1 cellular context compared by ENCODE assay signal in the genomic region with DNA sequence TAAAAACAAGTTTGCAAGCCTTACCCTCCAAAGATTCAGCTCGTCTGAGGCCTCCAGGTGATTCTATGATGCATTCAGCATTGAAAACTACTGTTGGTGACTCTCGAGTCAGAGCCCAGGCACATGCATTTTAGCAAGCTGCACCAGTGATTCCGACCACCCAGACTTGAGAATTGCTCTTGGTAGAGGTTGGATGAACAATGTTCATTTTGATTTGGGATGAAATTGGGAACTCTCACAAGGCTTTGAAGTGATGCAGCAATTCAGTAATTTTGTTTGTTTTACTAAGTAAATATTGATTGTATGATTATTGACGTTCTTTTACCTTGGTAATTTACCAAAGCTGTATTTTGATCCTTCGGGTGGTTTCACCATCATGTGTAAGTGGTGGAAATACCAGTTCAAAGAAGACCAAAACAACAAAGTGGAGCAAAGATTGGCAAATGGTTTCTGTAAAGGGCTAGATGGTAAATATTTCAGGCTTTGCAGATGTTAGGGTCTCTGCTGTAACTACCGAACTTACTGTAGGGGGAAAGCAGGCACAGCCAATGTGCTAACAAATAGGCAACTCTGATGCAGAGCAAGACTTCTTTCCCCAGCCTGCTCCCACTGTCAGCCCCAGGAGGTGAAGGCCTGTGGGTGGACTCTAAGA.
TF ChIP-seq lines count a peak whose summit lies in the region.

No MANE protein-coding gene starts in this region.

TF ChIP-seq in HepG2, 621 proteins besides CTCF, POLR2A, EP300 and RAD21 (continued from another document and continues in another):
- TF ChIP-seq, protein P1, sequence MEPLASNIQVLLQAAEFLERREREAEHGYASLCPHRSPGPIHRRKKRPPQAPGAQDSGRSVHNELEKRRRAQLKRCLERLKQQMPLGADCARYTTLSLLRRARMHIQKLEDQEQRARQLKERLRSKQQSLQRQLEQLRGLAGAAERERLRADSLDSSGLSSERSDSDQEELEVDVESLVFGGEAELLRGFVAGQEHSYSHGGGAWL (CRISPR knock-in tag; IDR thresholded peaks at IDR 0.05), result no peak
- TF ChIP-seq, protein P2, sequence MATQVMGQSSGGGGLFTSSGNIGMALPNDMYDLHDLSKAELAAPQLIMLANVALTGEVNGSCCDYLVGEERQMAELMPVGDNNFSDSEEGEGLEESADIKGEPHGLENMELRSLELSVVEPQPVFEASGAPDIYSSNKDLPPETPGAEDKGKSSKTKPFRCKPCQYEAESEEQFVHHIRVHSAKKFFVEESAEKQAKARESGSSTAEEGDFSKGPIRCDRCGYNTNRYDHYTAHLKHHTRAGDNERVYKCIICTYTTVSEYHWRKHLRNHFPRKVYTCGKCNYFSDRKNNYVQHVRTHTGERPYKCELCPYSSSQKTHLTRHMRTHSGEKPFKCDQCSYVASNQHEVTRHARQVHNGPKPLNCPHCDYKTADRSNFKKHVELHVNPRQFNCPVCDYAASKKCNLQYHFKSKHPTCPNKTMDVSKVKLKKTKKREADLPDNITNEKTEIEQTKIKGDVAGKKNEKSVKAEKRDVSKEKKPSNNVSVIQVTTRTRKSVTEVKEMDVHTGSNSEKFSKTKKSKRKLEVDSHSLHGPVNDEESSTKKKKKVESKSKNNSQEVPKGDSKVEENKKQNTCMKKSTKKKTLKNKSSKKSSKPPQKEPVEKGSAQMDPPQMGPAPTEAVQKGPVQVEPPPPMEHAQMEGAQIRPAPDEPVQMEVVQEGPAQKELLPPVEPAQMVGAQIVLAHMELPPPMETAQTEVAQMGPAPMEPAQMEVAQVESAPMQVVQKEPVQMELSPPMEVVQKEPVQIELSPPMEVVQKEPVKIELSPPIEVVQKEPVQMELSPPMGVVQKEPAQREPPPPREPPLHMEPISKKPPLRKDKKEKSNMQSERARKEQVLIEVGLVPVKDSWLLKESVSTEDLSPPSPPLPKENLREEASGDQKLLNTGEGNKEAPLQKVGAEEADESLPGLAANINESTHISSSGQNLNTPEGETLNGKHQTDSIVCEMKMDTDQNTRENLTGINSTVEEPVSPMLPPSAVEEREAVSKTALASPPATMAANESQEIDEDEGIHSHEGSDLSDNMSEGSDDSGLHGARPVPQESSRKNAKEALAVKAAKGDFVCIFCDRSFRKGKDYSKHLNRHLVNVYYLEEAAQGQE (IDR thresholded peaks at IDR 0.05; ENCODE audit: borderline replicate concordance in 1 of 2, low read depth in 1 of 2, low read length in 2 of 2), result peak in 1 of 2 experiments; percentile 63; a peak in 1 of 4 replicates
- no peak for TF ChIP-seq ZNF619 (CRISPR knock-in tag; IDR thresholded peaks at IDR 0.05)
- TF ChIP-seq SMARCE1 (IDR thresholded peaks at IDR 0.05; ENCODE audit: borderline replicate concordance), result no peak
- TF ChIP-seq SP5 (CRISPR knock-in tag; IDR thresholded peaks at IDR 0.05; ENCODE audit: borderline replicate concordance, low read depth), result peak; percentile 59
- TF ChIP-seq ZNF343 (CRISPR knock-in tag; IDR thresholded peaks at IDR 0.05), result no peak
- TF ChIP-seq TARDBP (CRISPR knock-in tag; IDR thresholded peaks at IDR 0.05), result peak; percentile 75; the same call in 1 of the 2 replicates
- TF ChIP-seq, protein P3, sequence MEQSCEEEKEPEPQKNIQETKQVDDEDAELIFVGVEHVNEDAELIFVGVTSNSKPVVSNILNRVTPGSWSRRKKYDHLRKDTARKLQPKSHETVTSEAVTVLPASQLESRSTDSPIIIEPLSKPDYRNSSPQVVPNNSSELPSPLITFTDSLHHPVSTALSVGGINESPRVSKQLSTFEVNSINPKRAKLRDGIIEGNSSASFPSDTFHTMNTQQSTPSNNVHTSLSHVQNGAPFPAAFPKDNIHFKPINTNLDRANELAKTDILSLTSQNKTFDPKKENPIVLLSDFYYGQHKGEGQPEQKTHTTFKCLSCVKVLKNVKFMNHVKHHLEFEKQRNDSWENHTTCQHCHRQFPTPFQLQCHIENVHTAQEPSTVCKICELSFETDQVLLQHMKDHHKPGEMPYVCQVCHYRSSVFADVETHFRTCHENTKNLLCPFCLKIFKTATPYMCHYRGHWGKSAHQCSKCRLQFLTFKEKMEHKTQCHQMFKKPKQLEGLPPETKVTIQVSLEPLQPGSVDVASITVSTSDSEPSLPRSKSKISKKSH (CRISPR knock-in tag; IDR thresholded peaks at IDR 0.05; ENCODE audit: borderline replicate concordance), result no peak
- no peak for TF ChIP-seq NFRKB (IDR thresholded peaks at IDR 0.05)
- peak; percentile 98 for TF ChIP-seq MIXL1 (CRISPR knock-in tag; IDR thresholded peaks at IDR 0.05)
- peak; percentile 69 for TF ChIP-seq SALL1 (CRISPR knock-in tag; IDR thresholded peaks at IDR 0.05)
- TF ChIP-seq, protein P4, sequence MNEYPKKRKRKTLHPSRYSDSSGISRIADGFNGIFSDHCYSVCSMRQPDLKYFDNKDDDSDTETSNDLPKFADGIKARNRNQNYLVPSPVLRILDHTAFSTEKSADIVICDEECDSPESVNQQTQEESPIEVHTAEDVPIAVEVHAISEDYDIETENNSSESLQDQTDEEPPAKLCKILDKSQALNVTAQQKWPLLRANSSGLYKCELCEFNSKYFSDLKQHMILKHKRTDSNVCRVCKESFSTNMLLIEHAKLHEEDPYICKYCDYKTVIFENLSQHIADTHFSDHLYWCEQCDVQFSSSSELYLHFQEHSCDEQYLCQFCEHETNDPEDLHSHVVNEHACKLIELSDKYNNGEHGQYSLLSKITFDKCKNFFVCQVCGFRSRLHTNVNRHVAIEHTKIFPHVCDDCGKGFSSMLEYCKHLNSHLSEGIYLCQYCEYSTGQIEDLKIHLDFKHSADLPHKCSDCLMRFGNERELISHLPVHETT (CRISPR knock-in tag; conservative IDR thresholded peaks at IDR 0.05), result peak; percentile 38; the same call in 1 of the 2 replicates
- TF ChIP-seq SUZ12 (IDR thresholded peaks at IDR 0.05; ENCODE audit: low read depth, low read length), result no peak
- TF ChIP-seq, protein P5, sequence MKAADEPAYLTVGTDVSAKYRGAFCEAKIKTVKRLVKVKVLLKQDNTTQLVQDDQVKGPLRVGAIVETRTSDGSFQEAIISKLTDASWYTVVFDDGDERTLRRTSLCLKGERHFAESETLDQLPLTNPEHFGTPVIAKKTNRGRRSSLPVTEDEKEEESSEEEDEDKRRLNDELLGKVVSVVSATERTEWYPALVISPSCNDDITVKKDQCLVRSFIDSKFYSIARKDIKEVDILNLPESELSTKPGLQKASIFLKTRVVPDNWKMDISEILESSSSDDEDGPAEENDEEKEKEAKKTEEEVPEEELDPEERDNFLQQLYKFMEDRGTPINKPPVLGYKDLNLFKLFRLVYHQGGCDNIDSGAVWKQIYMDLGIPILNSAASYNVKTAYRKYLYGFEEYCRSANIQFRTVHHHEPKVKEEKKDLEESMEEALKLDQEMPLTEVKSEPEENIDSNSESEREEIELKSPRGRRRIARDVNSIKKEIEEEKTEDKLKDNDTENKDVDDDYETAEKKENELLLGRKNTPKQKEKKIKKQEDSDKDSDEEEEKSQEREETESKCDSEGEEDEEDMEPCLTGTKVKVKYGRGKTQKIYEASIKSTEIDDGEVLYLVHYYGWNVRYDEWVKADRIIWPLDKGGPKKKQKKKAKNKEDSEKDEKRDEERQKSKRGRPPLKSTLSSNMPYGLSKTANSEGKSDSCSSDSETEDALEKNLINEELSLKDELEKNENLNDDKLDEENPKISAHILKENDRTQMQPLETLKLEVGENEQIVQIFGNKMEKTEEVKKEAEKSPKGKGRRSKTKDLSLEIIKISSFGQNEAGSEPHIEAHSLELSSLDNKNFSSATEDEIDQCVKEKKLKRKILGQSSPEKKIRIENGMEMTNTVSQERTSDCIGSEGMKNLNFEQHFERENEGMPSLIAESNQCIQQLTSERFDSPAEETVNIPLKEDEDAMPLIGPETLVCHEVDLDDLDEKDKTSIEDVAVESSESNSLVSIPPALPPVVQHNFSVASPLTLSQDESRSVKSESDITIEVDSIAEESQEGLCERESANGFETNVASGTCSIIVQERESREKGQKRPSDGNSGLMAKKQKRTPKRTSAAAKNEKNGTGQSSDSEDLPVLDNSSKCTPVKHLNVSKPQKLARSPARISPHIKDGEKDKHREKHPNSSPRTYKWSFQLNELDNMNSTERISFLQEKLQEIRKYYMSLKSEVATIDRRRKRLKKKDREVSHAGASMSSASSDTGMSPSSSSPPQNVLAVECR (CRISPR knock-in tag; IDR thresholded peaks at IDR 0.05; ENCODE audit: borderline replicate concordance), result no peak; the same call in 1 of the 2 replicates
- TF ChIP-seq, protein P6, sequence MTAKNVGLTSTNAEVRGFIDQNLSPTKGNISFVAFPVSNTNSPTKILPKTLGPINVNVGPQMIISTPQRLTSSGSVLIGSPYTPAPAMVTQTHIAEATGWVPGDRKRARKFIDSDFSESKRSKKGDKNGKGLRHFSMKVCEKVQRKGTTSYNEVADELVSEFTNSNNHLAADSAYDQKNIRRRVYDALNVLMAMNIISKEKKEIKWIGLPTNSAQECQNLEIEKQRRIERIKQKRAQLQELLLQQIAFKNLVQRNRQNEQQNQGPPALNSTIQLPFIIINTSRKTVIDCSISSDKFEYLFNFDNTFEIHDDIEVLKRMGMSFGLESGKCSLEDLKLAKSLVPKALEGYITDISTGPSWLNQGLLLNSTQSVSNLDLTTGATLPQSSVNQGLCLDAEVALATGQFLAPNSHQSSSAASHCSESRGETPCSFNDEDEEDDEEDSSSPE (CRISPR knock-in tag; IDR thresholded peaks at IDR 0.05), result no peak; the same call in 1 of the 2 replicates
- TF ChIP-seq, protein P7, sequence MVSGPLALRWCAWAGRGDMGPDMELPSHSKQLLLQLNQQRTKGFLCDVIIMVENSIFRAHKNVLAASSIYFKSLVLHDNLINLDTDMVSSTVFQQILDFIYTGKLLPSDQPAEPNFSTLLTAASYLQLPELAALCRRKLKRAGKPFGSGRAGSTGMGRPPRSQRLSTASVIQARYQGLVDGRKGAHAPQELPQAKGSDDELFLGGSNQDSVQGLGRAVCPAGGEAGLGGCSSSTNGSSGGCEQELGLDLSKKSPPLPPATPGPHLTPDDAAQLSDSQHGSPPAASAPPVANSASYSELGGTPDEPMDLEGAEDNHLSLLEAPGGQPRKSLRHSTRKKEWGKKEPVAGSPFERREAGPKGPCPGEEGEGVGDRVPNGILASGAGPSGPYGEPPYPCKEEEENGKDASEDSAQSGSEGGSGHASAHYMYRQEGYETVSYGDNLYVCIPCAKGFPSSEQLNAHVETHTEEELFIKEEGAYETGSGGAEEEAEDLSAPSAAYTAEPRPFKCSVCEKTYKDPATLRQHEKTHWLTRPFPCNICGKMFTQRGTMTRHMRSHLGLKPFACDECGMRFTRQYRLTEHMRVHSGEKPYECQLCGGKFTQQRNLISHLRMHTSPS (CRISPR knock-in tag; IDR thresholded peaks at IDR 0.05; ENCODE audit: low read depth), result 0 out of 2 replicates have a peak, but pooled peaks have one; percentile 35
- no peak for TF ChIP-seq MZF1 (CRISPR knock-in tag; IDR thresholded peaks at IDR 0.05; ENCODE audit: borderline replicate concordance)
- no peak; the same call in 1 of the 2 replicates for TF ChIP-seq KLF15 (CRISPR knock-in tag; IDR thresholded peaks at IDR 0.05; ENCODE audit: borderline replicate concordance)
- no peak for TF ChIP-seq ZNF101 (CRISPR knock-in tag; IDR thresholded peaks at IDR 0.05; ENCODE audit: borderline replicate concordance, low read depth)
- TF ChIP-seq ZIK1 (CRISPR knock-in tag; IDR thresholded peaks at IDR 0.05; ENCODE audit: borderline replicate concordance, low read depth), result no peak
- TF ChIP-seq TCF7 (IDR thresholded peaks at IDR 0.05; ENCODE audit: low read depth), result peak; percentile 99
- TF ChIP-seq ZNF713 (CRISPR knock-in tag; IDR thresholded peaks at IDR 0.05), result no peak
- TF ChIP-seq RFX3 (CRISPR knock-in tag; IDR thresholded peaks at IDR 0.05), result no peak; the same call in 1 of the 2 replicates
- TF ChIP-seq NCOA5 (CRISPR knock-in tag; IDR thresholded peaks at IDR 0.05), result no peak
- TF ChIP-seq ZNF263 (CRISPR knock-in tag; IDR thresholded peaks at IDR 0.05), result no peak
- no peak for TF ChIP-seq KLF11 (CRISPR knock-in tag; IDR thresholded peaks at IDR 0.05)
- TF ChIP-seq, protein P8, sequence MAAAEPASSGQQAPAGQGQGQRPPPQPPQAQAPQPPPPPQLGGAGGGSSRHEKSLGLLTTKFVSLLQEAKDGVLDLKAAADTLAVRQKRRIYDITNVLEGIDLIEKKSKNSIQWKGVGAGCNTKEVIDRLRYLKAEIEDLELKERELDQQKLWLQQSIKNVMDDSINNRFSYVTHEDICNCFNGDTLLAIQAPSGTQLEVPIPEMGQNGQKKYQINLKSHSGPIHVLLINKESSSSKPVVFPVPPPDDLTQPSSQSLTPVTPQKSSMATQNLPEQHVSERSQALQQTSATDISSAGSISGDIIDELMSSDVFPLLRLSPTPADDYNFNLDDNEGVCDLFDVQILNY (CRISPR knock-in tag; conservative IDR thresholded peaks at IDR 0.05), result no peak
- TF ChIP-seq ZBTB8A (CRISPR knock-in tag; IDR thresholded peaks at IDR 0.05; ENCODE audit: borderline replicate concordance, low read depth), result no peak
- peak; percentile 60; the same call in 1 of the 2 replicates for TF ChIP-seq KLF6 (CRISPR knock-in tag; IDR thresholded peaks at IDR 0.05)
- no peak for TF ChIP-seq STAT5B (CRISPR knock-in tag; IDR thresholded peaks at IDR 0.05)
- TF ChIP-seq, protein P9, sequence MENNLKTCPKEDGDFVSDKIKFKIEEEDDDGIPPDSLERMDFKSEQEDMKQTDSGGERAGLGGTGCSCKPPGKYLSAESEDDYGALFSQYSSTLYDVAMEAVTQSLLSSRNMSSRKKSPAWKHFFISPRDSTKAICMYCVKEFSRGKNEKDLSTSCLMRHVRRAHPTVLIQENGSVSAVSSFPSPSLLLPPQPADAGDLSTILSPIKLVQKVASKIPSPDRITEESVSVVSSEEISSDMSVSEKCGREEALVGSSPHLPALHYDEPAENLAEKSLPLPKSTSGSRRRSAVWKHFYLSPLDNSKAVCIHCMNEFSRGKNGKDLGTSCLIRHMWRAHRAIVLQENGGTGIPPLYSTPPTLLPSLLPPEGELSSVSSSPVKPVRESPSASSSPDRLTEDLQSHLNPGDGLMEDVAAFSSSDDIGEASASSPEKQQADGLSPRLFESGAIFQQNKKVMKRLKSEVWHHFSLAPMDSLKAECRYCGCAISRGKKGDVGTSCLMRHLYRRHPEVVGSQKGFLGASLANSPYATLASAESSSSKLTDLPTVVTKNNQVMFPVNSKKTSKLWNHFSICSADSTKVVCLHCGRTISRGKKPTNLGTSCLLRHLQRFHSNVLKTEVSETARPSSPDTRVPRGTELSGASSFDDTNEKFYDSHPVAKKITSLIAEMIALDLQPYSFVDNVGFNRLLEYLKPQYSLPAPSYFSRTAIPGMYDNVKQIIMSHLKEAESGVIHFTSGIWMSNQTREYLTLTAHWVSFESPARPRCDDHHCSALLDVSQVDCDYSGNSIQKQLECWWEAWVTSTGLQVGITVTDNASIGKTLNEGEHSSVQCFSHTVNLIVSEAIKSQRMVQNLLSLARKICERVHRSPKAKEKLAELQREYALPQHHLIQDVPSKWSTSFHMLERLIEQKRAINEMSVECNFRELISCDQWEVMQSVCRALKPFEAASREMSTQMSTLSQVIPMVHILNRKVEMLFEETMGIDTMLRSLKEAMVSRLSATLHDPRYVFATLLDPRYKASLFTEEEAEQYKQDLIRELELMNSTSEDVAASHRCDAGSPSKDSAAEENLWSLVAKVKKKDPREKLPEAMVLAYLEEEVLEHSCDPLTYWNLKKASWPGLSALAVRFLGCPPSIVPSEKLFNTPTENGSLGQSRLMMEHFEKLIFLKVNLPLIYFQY (CRISPR knock-in tag; IDR thresholded peaks at IDR 0.05; ENCODE audit: borderline replicate concordance), result no peak
- peak; percentile 95 for TF ChIP-seq RCOR2 (CRISPR knock-in tag; IDR thresholded peaks at IDR 0.05)
- no peak for TF ChIP-seq ZNF879 (CRISPR knock-in tag; IDR thresholded peaks at IDR 0.05)
